11 cellular contexts compared by ENCODE assay signal in genomic region chr10:6128591-6129383, GRCh38. TPM values are rescaled to one million over a fixed set of nuclear protein-coding genes. Genes with fewer than 3 reads are reported as not detected.
DNase-seq lines count a peak whose midpoint lies in the region; ATAC-seq, FAIRE-seq and TF ChIP-seq lines count a peak whose summit lies in the region.
"Had no signal": no experiment of that assay in that cellular context is flagged by ENCODE, and none has a peak within 500 bp of the region (broad histone marks: within the 10 kb centered on the region; RNA-seq: fewer than 3 reads in every experiment).

No MANE protein-coding gene starts in this region.

- H3K4me1 ChIP-seq in A549: peaks cover 10% of the 10 kb centered on the region
- H3K4me1 ChIP-seq in K562 (replicated peaks in 1 of 2; ENCODE audit: control insufficient read depth in 2 of 2, insufficient read depth in 2 of 2, low read length in 2 of 2): peaks cover 10 to 15% of the 10 kb centered on the region in 2 experiments

- in situ Hi-C loops in K562 (cut with MboI): no loop called here

- no peaks in the 10 kb centered on the region for H3K9me1 ChIP-seq in K562 (ENCODE audit: control insufficient read depth, insufficient read depth, low read length)

- WGBS in A549 (ENCODE audit: missing lambda C conversion rate): 77% methylated on average over 17 of the region's 17 CpGs
- 6% methylated on average over 17 of the region's 17 CpGs for WGBS in K562 (ENCODE audit: insufficient coverage, low coverage, missing lambda C conversion rate)

- H3K27me3 ChIP-seq in K562 (ENCODE audit: control insufficient read depth in 2 of 2, insufficient read depth in 2 of 2, low read length in 2 of 2): peaks cover 8 to 23% of the 10 kb centered on the region in 2 experiments; a peak in 4 of 5 replicates

- intact Hi-C loops in K562 (cut with micrococcal nuclease): no loop called here

- TF ChIP-seq POLR2A in A549 (IDR thresholded peaks at IDR 0.05; ENCODE audit: low read length): no peak
- no peak for TF ChIP-seq POLR2A in K562 (conservative IDR thresholded peaks at IDR 0.05)
- no peak for TF ChIP-seq POLR2A in GM12891 (IDR thresholded peaks at IDR 0.05; ENCODE audit: low read depth, low read length)

- H3K4me2 ChIP-seq in A549 (no peak overlapping the region), K562 (ENCODE audit: insufficient read depth, low read length) (peak overlapping the region; percentile 65; the same call in 1 of the 2 replicates)

- TF ChIP-seq CTCF in A549 (IDR thresholded peaks at IDR 0.05) (no peak), K562 (IDR thresholded peaks at IDR 0.05 in 2 of 3, conservative IDR thresholded peaks at IDR 0.05 in 1 of 3; ENCODE audit: insufficient read depth in 2 of 3, low read depth in 1 of 3, low read length in 3 of 3) (no peak)

- 0 out of 2 replicates have a peak, but pooled peaks cover 5% of the 10 kb centered on the region for H4K20me1 ChIP-seq in K562 (replicated peaks; ENCODE audit: control insufficient read depth, insufficient read depth, low read length)

- no peak for ATAC-seq in A549
- ATAC-seq in K562: peak; percentile 58
- no peak for ATAC-seq in HG03442 (IDR thresholded peaks at IDR 0.05; ENCODE audit: unreplicated experiment)

- DNase-seq in A549 (ENCODE audit: low read depth in 1 of 2, low spot score in 1 of 2) (no peak), HCEC 1CT (peak; percentile 64), K562 (ENCODE audit: extremely low read depth in 1 of 4, low spot score in 3 of 4) (no peak), left kidney (ENCODE audit: low read depth, low spot score) (peak; percentile 46), RCC 7860 (ENCODE audit: low spot score) (no peak), GM12891 (ENCODE audit: insufficient read length, low spot score) (no peak), substantia nigra (lab: John Stamatoyannopoulos, UW) (no peak)
- DNase-seq: activated CD4-positive, CD25-positive, alpha-beta regulatory T cell; NCI-H2227 treated with DMSO at 0.1 percent for 48 hours had no signal

- POLR2A ChIA-PET in A549 (lab: Yijun Ruan, JAX): no interaction called here
- POLR2A ChIA-PET in K562 (lab: Yijun Ruan, JAX): interaction anchor here (0.6 to 2.3 kb wide), 3 partner anchors 9 to 90 kb away, joined by 3 to 9 read pairs (median 3); no protein-coding TSS in a partner anchor

- H3K4me3 ChIP-seq in A549 (no peak overlapping the region), K562 (no peak overlapping the region)

- H3K9ac ChIP-seq in K562 (ENCODE audit: insufficient read depth in 1 of 2, low read depth in 2 of 2, low read length in 2 of 2): peak overlapping the region in 1 of 2 experiments; percentile 71; a peak in 1 of 4 replicates

- H3K27ac ChIP-seq in A549 (no peak overlapping the region), K562 (ENCODE audit: extremely low read depth, low read depth, low read length) (no peak overlapping the region), substantia nigra (ENCODE audit: low read depth, low read length, poor library complexity, severe bottlenecking) (no peak overlapping the region)

- CTCF ChIA-PET in A549 (lab: Yijun Ruan, JAX): interaction anchor here (0.7 to 2.2 kb wide), 8 partner anchors 19 to 277 kb away, joined by 3 to 8 read pairs (median 4); no protein-coding TSS in a partner anchor
- CTCF ChIA-PET in K562 (lab: Yijun Ruan, JAX; ENCODE audit: low intra/inter-chr PET ratio): no interaction called here

- no TSS peak for BruUV-seq in K562 (replicated peaks; lab: Mats Ljungman, UMichigan)

- no peak for TF ChIP-seq EP300 in A549 (IDR thresholded peaks at IDR 0.05)
- TF ChIP-seq EP300 in K562 (IDR thresholded peaks at IDR 0.05; ENCODE audit: low read length): no peak

- H3K79me2 ChIP-seq in K562 (ENCODE audit: control insufficient read depth, insufficient read depth, low read length): no peaks in the 10 kb centered on the region

- H3K9me3 ChIP-seq in A549 (no peaks in the 10 kb centered on the region), K562 (replicated peaks; ENCODE audit: control insufficient read depth, insufficient read depth, low read depth, low read length) (no peaks in the 10 kb centered on the region)

- no peak for FAIRE-seq in A549 (lab: Jason Lieb, UNC)
- FAIRE-seq in K562 (lab: Jason Lieb, UNC): peak; percentile 68
- no peak for FAIRE-seq in RCC 7860 (lab: Jason Lieb, UNC)
- FAIRE-seq in GM12891 (lab: Jason Lieb, UNC): no peak
- FAIRE-seq: colon had no signal

- H3K36me3 ChIP-seq in K562 (ENCODE audit: control insufficient read depth, insufficient read depth, low read length): no peaks in the 10 kb centered on the region

- TF ChIP-seq RAD21 in A549 (conservative IDR thresholded peaks at IDR 0.05 in 1 of 2, IDR thresholded peaks at IDR 0.05 in 1 of 2) (no peak), K562 (CRISPR knock-in tag; conservative IDR thresholded peaks at IDR 0.05 in 1 of 2, IDR thresholded peaks at IDR 0.05 in 1 of 2) (no peak)

- peak overlapping the region; percentile 29 for H2AFZ ChIP-seq in K562 (ENCODE audit: low read depth, low read length)

TF ChIP-seq in A549, 52 proteins besides CTCF, POLR2A, EP300 and RAD21:
- TF ChIP-seq MAFK (IDR thresholded peaks at IDR 0.05; ENCODE audit: partially characterized antibody) (peak; percentile 68), ZNF302 (CRISPR knock-in tag; IDR thresholded peaks at IDR 0.05) (no peak)

TF ChIP-seq in K562, 482 proteins besides CTCF, POLR2A, EP300 and RAD21 (continues in another document):
- TF ChIP-seq, protein P1, sequence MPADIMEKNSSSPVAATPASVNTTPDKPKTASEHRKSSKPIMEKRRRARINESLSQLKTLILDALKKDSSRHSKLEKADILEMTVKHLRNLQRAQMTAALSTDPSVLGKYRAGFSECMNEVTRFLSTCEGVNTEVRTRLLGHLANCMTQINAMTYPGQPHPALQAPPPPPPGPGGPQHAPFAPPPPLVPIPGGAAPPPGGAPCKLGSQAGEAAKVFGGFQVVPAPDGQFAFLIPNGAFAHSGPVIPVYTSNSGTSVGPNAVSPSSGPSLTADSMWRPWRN (IDR thresholded peaks at IDR 0.05; ENCODE audit: low read depth): no peak
- TF ChIP-seq MYC (IDR thresholded peaks at IDR 0.05; ENCODE audit: low read depth, low read length) (no peak), MYC (CRISPR knock-in tag; IDR thresholded peaks at IDR 0.05; ENCODE audit: borderline replicate concordance, low read depth) (no peak), KLF10 (CRISPR knock-in tag; IDR thresholded peaks at IDR 0.05) (no peak)
- TF ChIP-seq, protein P2, sequence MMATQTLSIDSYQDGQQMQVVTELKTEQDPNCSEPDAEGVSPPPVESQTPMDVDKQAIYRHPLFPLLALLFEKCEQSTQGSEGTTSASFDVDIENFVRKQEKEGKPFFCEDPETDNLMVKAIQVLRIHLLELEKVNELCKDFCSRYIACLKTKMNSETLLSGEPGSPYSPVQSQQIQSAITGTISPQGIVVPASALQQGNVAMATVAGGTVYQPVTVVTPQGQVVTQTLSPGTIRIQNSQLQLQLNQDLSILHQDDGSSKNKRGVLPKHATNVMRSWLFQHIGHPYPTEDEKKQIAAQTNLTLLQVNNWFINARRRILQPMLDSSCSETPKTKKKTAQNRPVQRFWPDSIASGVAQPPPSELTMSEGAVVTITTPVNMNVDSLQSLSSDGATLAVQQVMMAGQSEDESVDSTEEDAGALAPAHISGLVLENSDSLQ (IDR thresholded peaks at IDR 0.05): no peak

TF ChIP-seq in GM12891, 5 proteins besides CTCF, POLR2A, EP300 and RAD21:
- TF ChIP-seq TAF1 (IDR thresholded peaks at IDR 0.05; ENCODE audit: low read depth, low read length) (no peak), SPI1 (IDR thresholded peaks at IDR 0.05; ENCODE audit: low read depth, low read length) (no peak), POU2F2 (IDR thresholded peaks at IDR 0.05; ENCODE audit: low read depth, low read length) (no peak), PAX5 (IDR thresholded peaks at IDR 0.05; ENCODE audit: insufficient read depth, low read length, severe bottlenecking) (no peak), POLR2AphosphoS5 (IDR thresholded peaks at IDR 0.05; ENCODE audit: low read depth, low read length) (no peak)

RNA-seq across cellular contexts. Expression of gene RBM17, which starts 40.0 kb away (rescaled TPM):
- polyA plus RNA-seq in A549 (2011; rRNA removed) (68.0 and 75.2 TPM in 2 replicates), A549 (2017; fragmentation: RNase III; extraction: RNeasy Plus Mini Kit Qiagen cat#74134 plus additional on column Dnase treatment) (121 to 131 TPM (median 124 TPM) in 3 replicates), K562 (2011; rRNA removed) (51.7 and 53.2 TPM in 2 replicates), K562 (2014; fragmentation: Illumina TruSeq; extraction: Trizol) (194 and 217 TPM in 2 replicates), K562 (2014; fragmentation: Nextera tagmentation; extraction: Ambion mirVana) (10 to 100 TPM; 23.6 to 25.8 TPM), K562 (2014; rRNA removed) (139 and 141 TPM in 2 replicates)
- polyA plus RNA-seq in A549 (2012; cell fraction: cytosol; rRNA removed): 42.8 and 47.4 TPM in 2 replicates
- polyA plus RNA-seq in A549 (2012; cell fraction: nucleus; rRNA removed): 52.2 and 80.4 TPM in 2 replicates
- 20.4 and 25.5 TPM in 2 replicates for polyA minus RNA-seq in A549 (2011; rRNA and poly(A)+ RNA removed)
- 96.3 and 236 TPM in 2 replicates for total RNA-seq in K562 (2011; cell fraction: chromatin; rRNA removed; ENCODE audit: low replicate concordance)
- total RNA-seq in K562 (2011; cell fraction: nucleolus; rRNA removed): 32.2 and 43.0 TPM in 2 replicates
- 66.7 and 73.8 TPM in 2 replicates for total RNA-seq in K562 (2011; cell fraction: nucleoplasm; rRNA removed)
- total RNA-seq in K562 (2014; rRNA removed) (82.8 and 86.5 TPM in 2 replicates), K562 (2014; rRNA removed; fragmentation: Illumina TruSeq; extraction: Trizol) (124 and 148 TPM in 2 replicates), K562 (2015; rRNA removed; fragmentation: Illumina TruSeq; extraction: Trizol) (123 and 125 TPM in 2 replicates), K562 (2021) (144 and 145 TPM in 2 replicates)
- 15.8 and 25.6 TPM in 2 replicates for polyA plus RNA-seq in K562 (2011; cell fraction: cytosol; rRNA removed)
- 113 and 117 TPM in 2 replicates for polyA plus RNA-seq in K562 (2011; cell fraction: nucleus; rRNA removed)
- polyA plus RNA-seq in K562 (2012): 102 and 131 TPM in 2 replicates
- polyA minus RNA-seq in K562 (2011; rRNA and poly(A)+ RNA removed): 33.3 and 36.7 TPM in 2 replicates
- 27.6 and 31.4 TPM in 2 replicates for polyA minus RNA-seq in K562 (2011; cell fraction: cytosol; rRNA and poly(A)+ RNA removed)
- 27.5 and 50.4 TPM in 2 replicates for polyA minus RNA-seq in K562 (2011; cell fraction: nucleus; rRNA and poly(A)+ RNA removed)
- 90.1 TPM for polyA plus RNA-seq in GM12891 (2012; ENCODE audit: low read depth, missing spikeins)

Comparison
In these comparisons a context has a peak if more than half of its experiments do, and no peak if none do; other contexts are left out.
1. DNase-seq: peak in HCEC 1CT (single experiment) and left kidney (single experiment); none in A549 (0 of 2), K562 (0 of 4), RCC 7860 (single experiment), GM12891 (single experiment) and substantia nigra (0 of 49).
2. Of the 35 proteins assayed by ChIP-seq in both K562 and A549: peak only in K562: none; only in A549: none; in both: MAFK; in neither: 34.